ENCODE assay signal across 23 cellular contexts in the genomic region with DNA sequence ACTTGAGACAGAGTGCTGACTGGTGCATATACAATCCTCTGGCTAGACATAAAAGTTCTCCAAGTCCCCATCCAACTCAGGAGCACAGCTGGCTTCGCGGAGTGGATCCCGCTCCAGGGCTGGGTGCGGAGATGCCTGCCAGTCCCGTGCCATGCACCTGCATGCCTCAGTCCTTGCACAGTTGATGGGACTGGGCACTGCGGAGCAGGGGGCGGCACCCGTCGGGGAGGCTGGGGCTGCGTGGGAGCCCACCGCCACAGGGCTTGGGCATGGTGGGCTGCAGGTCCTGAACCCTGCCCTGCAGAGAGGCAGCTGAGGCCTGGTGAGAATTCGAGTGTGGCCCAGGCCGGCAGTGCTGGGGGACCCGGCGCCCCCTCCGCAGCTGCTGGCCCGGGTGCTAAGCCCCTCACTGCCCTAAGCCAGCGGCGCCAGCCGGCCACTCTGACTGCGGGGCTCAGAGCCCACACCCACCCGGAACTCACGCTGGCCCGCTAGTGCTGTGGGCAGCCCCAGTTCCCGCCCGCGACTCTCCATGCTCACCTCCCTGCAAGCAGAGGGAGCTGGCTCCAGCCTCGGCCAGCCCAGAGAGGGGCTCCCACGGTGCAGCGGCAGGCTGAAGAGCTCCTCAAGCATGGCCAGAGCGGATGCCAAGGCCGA. TPM values are rescaled to one million over a fixed set of nuclear protein-coding genes. Genes with fewer than 3 reads are reported as not detected.
A peak's percentile ranks its signal among the peaks of the same experiment; 100 is the strongest.
DNase-seq lines count a peak whose midpoint lies in the region; ATAC-seq and TF ChIP-seq lines count a peak whose summit lies in the region.
"Had no signal": no experiment of that assay in that cellular context is flagged by ENCODE, and none has a peak within 500 bp of the region (broad histone marks: within the 10 kb centered on the region; RNA-seq: fewer than 3 reads in every experiment).

No MANE protein-coding gene starts in this region.

- H4K12ac ChIP-seq in trophoblast cell (ENCODE audit: low read depth, low read length): no peak overlapping the region

- no CpG with 5 or more reads among the region's 32 CpGs for WGBS in neuronal stem cell (ENCODE audit: extremely low coverage in 2 of 2, insufficient read length in 2 of 2, insufficient replicate concordance in 1 of 2), 2 donors
- WGBS in trophoblast cell (ENCODE audit: extremely low coverage, insufficient coverage, insufficient read length): no CpG with 5 or more reads among the region's 32 CpGs

- H2AFZ ChIP-seq in neuronal stem cell (ENCODE audit: low read length) (no peak overlapping the region), trophoblast cell (ENCODE audit: insufficient read depth, low read length, poor library complexity) (no peak overlapping the region)

- H4K8ac ChIP-seq in neuronal stem cell (ENCODE audit: low read depth, low read length) (peak overlapping the region; percentile 72), trophoblast cell (ENCODE audit: low read depth, low read length) (no peak overlapping the region)

- H4K91ac ChIP-seq in neuronal stem cell (ENCODE audit: low read depth, low read length, poor library complexity): no peak overlapping the region
- no peak overlapping the region for H4K91ac ChIP-seq in trophoblast cell (ENCODE audit: low read depth, low read length)

- H3K27me3 Mint-ChIP-seq in naive thymus-derived CD4-positive, alpha-beta T cell: peaks cover 0 to 4% (median 0%) of the 10 kb centered on the region in 5 donors

- no peak overlapping the region for H2BK12ac ChIP-seq in neuronal stem cell (ENCODE audit: low read length)
- H2BK12ac ChIP-seq in trophoblast cell (ENCODE audit: low read length): no peak overlapping the region

- no peak overlapping the region for H3K18ac ChIP-seq in neuronal stem cell (ENCODE audit: low read length)
- H3K18ac ChIP-seq in trophoblast cell (ENCODE audit: low read length): no peak overlapping the region

- H2AK5ac ChIP-seq in neuronal stem cell (ENCODE audit: low read depth, low read length) (peak overlapping the region; percentile 47), trophoblast cell (ENCODE audit: low read length) (no peak overlapping the region)

- H3K9ac ChIP-seq in neuronal stem cell (ENCODE audit: low read depth, low read length, poor library complexity): no peak overlapping the region
- no peak overlapping the region for H3K9ac ChIP-seq in trophoblast cell (ENCODE audit: low read length)
- H3K9ac ChIP-seq: BLaER1 treated with 17β-estradiol and CSF1 and Interleukin-3, amounts not matched to agents 10 nM and 100 nM had no signal

- CTCF ChIA-PET in HEK293 (lab: Yijun Ruan, JAX): interaction anchor here (0.8 to 7.6 kb wide), 2 partner anchors 157 to 308 kb away, joined by 4 to 298 read pairs; no protein-coding TSS in a partner anchor
- CTCF ChIA-PET in naive thymus-derived CD4-positive, alpha-beta T cell (lab: Charles Lee): interaction anchor here (1.3 to 9.7 kb wide), 2 partner anchors 9 to 156 kb away, joined by 6 to 288 read pairs; no protein-coding TSS in a partner anchor

- intact Hi-C loops in upper lobe of right lung (cut with DNase I): no loop called here
- intact Hi-C loops in naive thymus-derived CD4-positive, alpha-beta T cell (cut with micrococcal nuclease): no loop called here

- no peak for TF ChIP-seq CTCF in HEK293 (tag by site-specific recombination; IDR thresholded peaks at IDR 0.05)
- TF ChIP-seq CTCF in upper lobe of right lung (IDR thresholded peaks at IDR 0.05): no peak

- no peak overlapping the region for H2BK120ac ChIP-seq in neuronal stem cell (ENCODE audit: low read depth, low read length)
- H2BK120ac ChIP-seq in trophoblast cell (ENCODE audit: insufficient read depth, low read length, poor library complexity): no peak overlapping the region

- no peaks in the 10 kb centered on the region for H3K36me3 ChIP-seq in HEK293 (ENCODE audit: control insufficient read depth in 2 of 2, insufficient read depth in 1 of 2, low read length in 2 of 2)
- H3K36me3 ChIP-seq in neuronal stem cell (replicated peaks in 1 of 2; ENCODE audit: control insufficient read depth in 2 of 2, insufficient read depth in 2 of 2, low read length in 2 of 2): no peaks in the 10 kb centered on the region
- no peaks in the 10 kb centered on the region for H3K36me3 ChIP-seq in upper lobe of right lung
- peaks cover 0 to 9% of the 10 kb centered on the region in 2 experiments for H3K36me3 ChIP-seq in trophoblast cell (ENCODE audit: control insufficient read depth in 1 of 2, insufficient read depth in 2 of 2, low read length in 2 of 2)
- H3K36me3 ChIP-seq in naive thymus-derived CD4-positive, alpha-beta T cell (ENCODE audit: control insufficient read depth in 2 of 3, insufficient read depth in 3 of 3, low read length in 3 of 3): no peaks in the 10 kb centered on the region
- H3K36me3 ChIP-seq: BE2C; BLaER1 treated with 17β-estradiol and CSF1 and Interleukin-3, amounts not matched to agents 10 nM and 100 nM had no signal

- H3K79me1 ChIP-seq in neuronal stem cell (ENCODE audit: low read depth, low read length) (no peaks in the 10 kb centered on the region), trophoblast cell (ENCODE audit: low read length) (peaks cover 2% of the 10 kb centered on the region)

- no peaks in the 10 kb centered on the region for H3K4me1 ChIP-seq in HEK293 (ENCODE audit: control insufficient read depth, insufficient read depth, low read length)
- H3K4me1 ChIP-seq in neuronal stem cell (ENCODE audit: control insufficient read depth in 2 of 2, insufficient read depth in 1 of 2, low read depth in 1 of 2, low read length in 2 of 2): no peaks in the 10 kb centered on the region
- no peaks in the 10 kb centered on the region for H3K4me1 ChIP-seq in upper lobe of right lung
- peaks cover 0 to 2% of the 10 kb centered on the region in 2 experiments for H3K4me1 ChIP-seq in trophoblast cell (ENCODE audit: control insufficient read depth in 1 of 2, insufficient read depth in 2 of 2, low read length in 2 of 2)
- H3K4me1 ChIP-seq in naive thymus-derived CD4-positive, alpha-beta T cell (ENCODE audit: control insufficient read depth in 2 of 2, insufficient read depth in 2 of 2, low read length in 2 of 2): no peaks in the 10 kb centered on the region
- H3K4me1 ChIP-seq: A549, BE2C had no signal

- H3K9me3 ChIP-seq in HEK293 (ENCODE audit: control insufficient read depth, insufficient read depth, low read depth, low read length) (no peaks in the 10 kb centered on the region), neuronal stem cell (replicated peaks in 1 of 2; ENCODE audit: control insufficient read depth in 2 of 2, insufficient read depth in 1 of 2, low read depth in 1 of 2, low read length in 2 of 2) (peaks cover 10 to 20% of the 10 kb centered on the region in 2 donors), upper lobe of right lung (no peaks in the 10 kb centered on the region), trophoblast cell (ENCODE audit: insufficient read depth, low read depth, low read length) (peaks cover 7% of the 10 kb centered on the region)
- H3K9me3 ChIP-seq in naive thymus-derived CD4-positive, alpha-beta T cell (ENCODE audit: control insufficient read depth in 2 of 3, low read length in 3 of 3): no peaks in the 10 kb centered on the region
- H3K9me3 ChIP-seq: BE2C had no signal

- ATAC-seq in upper lobe of right lung: peak; percentile 28
- ATAC-seq in naive thymus-derived CD4-positive, alpha-beta T cell: no peak
- ATAC-seq: A549, GM12878 had no signal

- peak; percentile 47 for DNase-seq in islet precursor cell
- no peak for DNase-seq in neuronal stem cell (ENCODE audit: low spot score)
- no peak for DNase-seq in upper lobe of right lung
- DNase-seq in trophoblast cell: no peak
- no peak for DNase-seq in effector CD4-positive, alpha-beta T cell
- DNase-seq in naive thymus-derived CD4-positive, alpha-beta T cell: no peak
- DNase-seq: 8988T; ACHN; AML-193; BE2C; CD4-positive, alpha-beta T cell; CD8-positive, alpha-beta memory T cell; DMS 273 treated with DMSO at 0.1 percent for 48 hours; DMS79; EL; GDM1; GOT3; HCEC 1CT had no signal

- H3K79me2 ChIP-seq in trophoblast cell (ENCODE audit: control insufficient read depth, insufficient read depth, low read length, poor library complexity): no peaks in the 10 kb centered on the region

- no peak overlapping the region for H2BK5ac ChIP-seq in neuronal stem cell (ENCODE audit: low read length)
- H2BK5ac ChIP-seq in trophoblast cell (ENCODE audit: low read depth, low read length, poor library complexity): no peak overlapping the region

- no peak overlapping the region for H3K4me3 Mint-ChIP-seq in naive thymus-derived CD4-positive, alpha-beta T cell
- H3K4me3 Mint-ChIP-seq: CD14-positive monocyte; CD4-positive, alpha-beta T cell; CD8-positive, alpha-beta memory T cell had no signal

- H2BK15ac ChIP-seq in neuronal stem cell (ENCODE audit: low read length): peak overlapping the region; percentile 22

- H3K4me3 ChIP-seq in HEK293 (ENCODE audit: low read depth, low read length) (no peak overlapping the region), neuronal stem cell (ENCODE audit: low read length in 2 of 2) (no peak overlapping the region), upper lobe of right lung (no peak overlapping the region), trophoblast cell (ENCODE audit: low read depth, low read length) (no peak overlapping the region)
- no peak overlapping the region for H3K4me3 ChIP-seq in naive thymus-derived CD4-positive, alpha-beta T cell (ENCODE audit: low read length)
- H3K4me3 ChIP-seq: A549; BLaER1 treated with 17β-estradiol and CSF1 and Interleukin-3, amounts not matched to agents 10 nM and 100 nM; GM12878 had no signal

- H3K9me3 Mint-ChIP-seq in naive thymus-derived CD4-positive, alpha-beta T cell: peaks cover 0 to 14% (median 3%) of the 10 kb centered on the region in 11 donors
- H3K9me3 Mint-ChIP-seq: CD4-positive, alpha-beta T cell had no signal

- H3K27ac ChIP-seq in HEK293 (ENCODE audit: extremely low read depth, low read depth, low read length): no peak overlapping the region
- H3K27ac ChIP-seq in neuronal stem cell (replicated peaks; ENCODE audit: low read length): no peak overlapping the region
- H3K27ac ChIP-seq in upper lobe of right lung: no peak overlapping the region
- no peak overlapping the region for H3K27ac ChIP-seq in trophoblast cell (ENCODE audit: low read depth, low read length)
- no peak overlapping the region for H3K27ac ChIP-seq in naive thymus-derived CD4-positive, alpha-beta T cell (ENCODE audit: low read depth, low read length)
- H3K27ac ChIP-seq: A549; BLaER1 treated with 17β-estradiol and CSF1 and Interleukin-3, amounts not matched to agents 10 nM and 100 nM had no signal

- H3K4me1 Mint-ChIP-seq in naive thymus-derived CD4-positive, alpha-beta T cell: peaks cover 0 to 5% (median 4%) of the 10 kb centered on the region in 7 donors

- POLR2A ChIA-PET in HEK293 (lab: Yijun Ruan, JAX): no interaction called here
- POLR2A ChIA-PET in naive thymus-derived CD4-positive, alpha-beta T cell (lab: Charles Lee): no interaction called here

- H3K27me3 ChIP-seq in neuronal stem cell (ENCODE audit: control insufficient read depth in 3 of 3, insufficient read depth in 3 of 3, low read depth in 1 of 3, low read length in 3 of 3) (no peaks in the 10 kb centered on the region), upper lobe of right lung (no peaks in the 10 kb centered on the region), trophoblast cell (ENCODE audit: insufficient read depth, low read length) (no peaks in the 10 kb centered on the region)
- H3K27me3 ChIP-seq in naive thymus-derived CD4-positive, alpha-beta T cell (ENCODE audit: control insufficient read depth in 2 of 2, insufficient read depth in 2 of 2, low read length in 2 of 2): no peaks in the 10 kb centered on the region
- H3K27me3 ChIP-seq: BE2C; BLaER1 treated with 17β-estradiol and CSF1 and Interleukin-3, amounts not matched to agents 10 nM and 100 nM had no signal

- no peak overlapping the region for H3K4ac ChIP-seq in neuronal stem cell (ENCODE audit: low read length)
- no peak overlapping the region for H3K4ac ChIP-seq in trophoblast cell (ENCODE audit: low read depth, low read length)

- H3K14ac ChIP-seq in neuronal stem cell (ENCODE audit: low read length): no peak overlapping the region
- no peak overlapping the region for H3K14ac ChIP-seq in trophoblast cell (ENCODE audit: low read length)

- H3K4me2 ChIP-seq in neuronal stem cell (ENCODE audit: insufficient read depth, low read length, poor library complexity, severe bottlenecking) (no peak overlapping the region), trophoblast cell (ENCODE audit: low read length) (no peak overlapping the region)
- H3K4me2 ChIP-seq: A549; BLaER1 treated with 17β-estradiol and CSF1 and Interleukin-3, amounts not matched to agents 10 nM and 100 nM had no signal

- peak overlapping the region; percentile 89 for H3K23ac ChIP-seq in neuronal stem cell (ENCODE audit: low read depth, low read length, poor library complexity)
- H3K23ac ChIP-seq in trophoblast cell (ENCODE audit: low read length): no peak overlapping the region

- H3K27ac Mint-ChIP-seq in naive thymus-derived CD4-positive, alpha-beta T cell: no peak overlapping the region
- H3K27ac Mint-ChIP-seq: CD14-positive monocyte; CD4-positive, alpha-beta T cell; CD8-positive, alpha-beta memory T cell had no signal

- H3K36me3 Mint-ChIP-seq in naive thymus-derived CD4-positive, alpha-beta T cell: peaks cover 0 to 8% (median 5%) of the 10 kb centered on the region in 5 donors
- H3K36me3 Mint-ChIP-seq: CD14-positive monocyte had no signal

RNA-seq across cellular contexts. Expression of a gene that starts 41.7 kb away (rescaled TPM):
- polyA plus RNA-seq in neuronal stem cell (2013, experiment 1 of 2): 350 TPM
- polyA plus RNA-seq in neuronal stem cell (2013, experiment 2 of 2): 351 TPM
- 12.9 TPM for total RNA-seq in upper lobe of right lung
- polyA plus RNA-seq in trophoblast cell (2013): 1,633 and 1,681 TPM in 2 replicates
- 100 to 1,000 TPM in 1 of 5 experiments, 10 to 100 TPM in 4; 43.6 to 123 (median 73.1) TPM for total RNA-seq in naive thymus-derived CD4-positive, alpha-beta T cell
- polyA plus RNA-seq in naive thymus-derived CD4-positive, alpha-beta T cell: 10 to 100 TPM; 16.6 to 18.6 TPM
